Comparison of ENCODE assay signal across 27 cellular contexts in genomic region chr3:105579439-105579838, GRCh38.
"Had no signal": no experiment of that assay in that cellular context is flagged by ENCODE, and none has a peak within 500 bp of the region (broad histone marks: within the 10 kb centered on the region; RNA-seq: fewer than 3 reads in every experiment).

No MANE protein-coding gene starts in this region.

- H3K36me3 ChIP-seq: prostate gland, suprapubic skin, thoracic aorta, uterus had no signal

- H3K27me3 ChIP-seq: pancreas, spleen, suprapubic skin, tibial nerve, uterus had no signal

- H3K4me1 ChIP-seq: lower lobe of right lung, pancreas, prostate gland, spleen, suprapubic skin, uterus had no signal

- H3K27me3 Mint-ChIP-seq: stimulated activated naive CD8-positive, alpha-beta T cell treated with anti-CD3 and anti-CD28 coated beads, Interleukin-15, Interleukin-2, amounts not matched to agents 100 ng/mL and 50 ng/mL, for 24 hours; type B pancreatic cell had no signal

- H3K27ac ChIP-seq: lower lobe of right lung, pancreas, prostate gland, spleen, suprapubic skin, thoracic aorta, tibial nerve, uterus had no signal

- H3K4me3 Mint-ChIP-seq: naive thymus-derived CD8-positive, alpha-beta T cell; nephron; neural crest cell; stimulated activated effector memory CD8-positive, alpha-beta T cell treated with anti-CD3 and anti-CD28 coated beads, Interleukin-12 subunit alpha, Interleukin-12 subunit beta, amount 100 ng/mL, for 72 hours; stimulated activated naive CD8-positive, alpha-beta T cell treated with anti-CD3 and anti-CD28 coated beads, Interleukin-15, Interleukin-2, amounts not matched to agents 100 ng/mL and 50 ng/mL, for 24 hours; type B pancreatic cell had no signal

- DNase-seq: islet precursor cell; left cardiac atrium; lower lobe of right lung; mammary epithelial cell; mesenchymal stem cell; naive thymus-derived CD8-positive, alpha-beta T cell; nucleus accumbens; pancreas; posterior cingulate gyrus; retina; right cardiac atrium; small intestine; spleen; stimulated activated CD4-positive, alpha-beta T cell treated with anti-CD3 and anti-CD28 coated beads, Interleukin-4, amount 100 ng/mL, for 24 hours; stimulated activated naive CD4-positive, alpha-beta T cell; uterus had no signal

- H3K4me3 ChIP-seq: lower lobe of right lung, pancreas, prostate gland, spleen, suprapubic skin, thoracic aorta, tibial nerve, uterus had no signal

- H3K9me3 ChIP-seq: lower lobe of right lung, pancreas, prostate gland, spleen, suprapubic skin, thoracic aorta, uterus had no signal

- H3K27ac Mint-ChIP-seq: naive thymus-derived CD8-positive, alpha-beta T cell; nephron; stimulated activated effector memory CD8-positive, alpha-beta T cell treated with anti-CD3 and anti-CD28 coated beads, Interleukin-12 subunit alpha, Interleukin-12 subunit beta, amount 100 ng/mL, for 72 hours; stimulated activated naive CD8-positive, alpha-beta T cell treated with anti-CD3 and anti-CD28 coated beads, Interleukin-15, Interleukin-2, amounts not matched to agents 100 ng/mL and 50 ng/mL, for 24 hours; type B pancreatic cell had no signal

- H3K4me1 Mint-ChIP-seq: nephron; neural crest cell; stimulated activated effector memory CD8-positive, alpha-beta T cell treated with anti-CD3 and anti-CD28 coated beads, Interleukin-12 subunit alpha, Interleukin-12 subunit beta, amount 100 ng/mL, for 72 hours had no signal

- FAIRE-seq: small intestine had no signal

- H3K9me3 Mint-ChIP-seq: stimulated activated effector memory CD8-positive, alpha-beta T cell treated with anti-CD3 and anti-CD28 coated beads, Interleukin-12 subunit alpha, Interleukin-12 subunit beta, amount 100 ng/mL, for 72 hours; stimulated activated naive CD8-positive, alpha-beta T cell treated with anti-CD3 and anti-CD28 coated beads, Interleukin-15, Interleukin-2, amounts not matched to agents 100 ng/mL and 50 ng/mL, for 24 hours had no signal

- ATAC-seq: left cardiac atrium; left lobe of liver; lower lobe of right lung; naive thymus-derived CD8-positive, alpha-beta T cell; pancreas; right cardiac atrium; sciatic nerve; stimulated activated effector memory CD8-positive, alpha-beta T cell treated with anti-CD3 and anti-CD28 coated beads, Interleukin-12 subunit alpha, Interleukin-12 subunit beta, amount 100 ng/mL, for 72 hours had no signal

- H3K36me3 Mint-ChIP-seq: naive thymus-derived CD8-positive, alpha-beta T cell had no signal
